ENCODE assay signal across 17 cellular contexts in genomic region chr11:34030386-34030785, GRCh38.
"Had no signal": no experiment of that assay in that cellular context is flagged by ENCODE, and none has a peak within 500 bp of the region (broad histone marks: within the 10 kb centered on the region; RNA-seq: fewer than 3 reads in every experiment).

No MANE protein-coding gene starts in this region.

- H3K4me1 ChIP-seq: spleen had no signal

- H2AFZ ChIP-seq: parathyroid adenoma had no signal

- ATAC-seq: activated T-cell treated with anti-CD3 and anti-CD28 coated beads, Interleukin-2, amount 50 U/mL, for 72 hours; heart left ventricle; left ventricle myocardium superior; naive thymus-derived CD8-positive, alpha-beta T cell; stimulated activated naive B cell treated with anti-CD40 and anti-IgM and Interleukin-4, amounts not matched to agents 10 μg/mL and 1 μg/mL and 100 μg/mL, for 72 hours had no signal

- H3K4me3 ChIP-seq: dorsolateral prefrontal cortex, gastrocnemius medialis, heart left ventricle, spleen had no signal

- H3K27me3 ChIP-seq: dorsolateral prefrontal cortex, gastrocnemius medialis, heart left ventricle, spleen had no signal

- H3K9ac ChIP-seq: parathyroid adenoma had no signal

- H3K79me2 ChIP-seq: parathyroid adenoma had no signal

- FAIRE-seq: astrocyte, TTC549 had no signal

- H3K27ac ChIP-seq: dorsolateral prefrontal cortex, gastrocnemius medialis, heart left ventricle, parathyroid adenoma, spleen had no signal

- DNase-seq: activated CD4-positive, alpha-beta T cell treated with anti-CD3 and anti-CD28 coated beads, Interleukin-2, amount 50 U/mL, for 4 hours; activated effector memory CD4-positive, alpha-beta T cell treated with anti-CD3 and anti-CD28 coated beads, Interleukin-2, amount 50 U/mL, for 16 hours; activated naive CD4-positive, alpha-beta T cell treated with anti-CD3 and anti-CD28 coated beads, Interleukin-2, amount 50 U/mL, for 16 hours; activated T-cell treated with anti-CD3 and anti-CD28 coated beads, Interleukin-2, amount 50 U/mL, for 72 hours; dorsolateral prefrontal cortex; gastrocnemius medialis; heart left ventricle; kidney glomerular epithelial cell; left ventricle myocardium superior; mesenchymal stem cell; naive thymus-derived CD8-positive, alpha-beta T cell; retina; spleen; stimulated activated naive B cell treated with anti-CD40 and anti-IgM and Interleukin-4, amounts not matched to agents 10 μg/mL and 1 μg/mL and 100 μg/mL, for 72 hours had no signal

- H3K36me3 ChIP-seq: gastrocnemius medialis, heart left ventricle, spleen had no signal

- H3K9me3 ChIP-seq: gastrocnemius medialis, heart left ventricle, spleen had no signal
